ENCODE assay signal across 15 cellular contexts in the genomic region with DNA sequence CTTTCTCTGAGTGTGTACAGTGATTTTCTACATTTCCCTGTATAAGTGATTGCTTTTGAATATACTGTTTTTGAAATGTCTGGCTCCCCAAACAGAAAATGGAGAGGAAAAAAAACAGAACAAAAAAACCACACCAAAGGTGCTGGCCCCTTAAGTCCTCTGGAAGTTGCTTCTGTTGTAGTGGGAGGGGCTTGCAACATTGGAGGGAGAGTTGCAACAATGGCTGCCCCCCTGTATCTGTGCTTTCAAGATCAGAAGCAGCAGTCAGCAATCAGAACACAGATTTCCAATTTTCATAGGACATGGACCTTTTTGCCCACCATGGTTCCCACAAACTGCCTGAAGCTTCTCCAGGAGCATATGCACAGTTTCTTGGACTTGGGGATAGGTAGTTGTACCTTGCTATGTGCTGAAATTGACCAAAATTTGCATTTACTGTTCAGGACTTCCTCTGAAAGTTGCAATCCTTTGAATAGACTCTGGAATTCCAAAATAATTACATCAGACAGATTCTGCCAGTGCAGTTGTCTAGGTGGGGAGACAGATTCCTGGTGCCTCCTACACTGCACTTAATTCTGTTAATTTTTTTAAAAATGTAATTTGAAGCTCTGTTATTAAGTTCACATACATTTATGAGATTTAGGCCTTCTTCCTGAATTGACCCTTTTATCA. TPM values are rescaled to one million over a fixed set of nuclear protein-coding genes. Genes with fewer than 3 reads are reported as not detected.
DNase-seq lines count a peak whose midpoint lies in the region; ATAC-seq and TF ChIP-seq lines count a peak whose summit lies in the region.
"Had no signal": no experiment of that assay in that cellular context is flagged by ENCODE, and none has a peak within 500 bp of the region (broad histone marks: within the 10 kb centered on the region; RNA-seq: fewer than 3 reads in every experiment).

No MANE protein-coding gene starts in this region.

- peak; percentile 43 for ATAC-seq in GM21576 (IDR thresholded peaks at IDR 0.05; ENCODE audit: unreplicated experiment)
- peak; percentile 73 for ATAC-seq in foreskin keratinocyte
- no peak for ATAC-seq in HG03460 (IDR thresholded peaks at IDR 0.05; ENCODE audit: unreplicated experiment)
- ATAC-seq in naive thymus-derived CD4-positive, alpha-beta T cell: no peak

- no peak overlapping the region for H3K27ac Mint-ChIP-seq in naive thymus-derived CD4-positive, alpha-beta T cell
- H3K27ac Mint-ChIP-seq: naive B cell had no signal

- peaks cover 3 to 31% (median 10%) of the 10 kb centered on the region in 7 donors for H3K4me1 Mint-ChIP-seq in naive thymus-derived CD4-positive, alpha-beta T cell
- H3K4me1 Mint-ChIP-seq: naive B cell had no signal

- POLR2A ChIA-PET in A673 (lab: Charles Lee; ENCODE audit: low non-redundant PET): no interaction called here
- POLR2A ChIA-PET in naive thymus-derived CD4-positive, alpha-beta T cell (lab: Charles Lee): interaction anchor here (0.5 kb wide), 1 partner anchor 19 kb away, joined by 3 read pairs; no protein-coding TSS in a partner anchor

- H3K9me3 Mint-ChIP-seq in naive thymus-derived CD4-positive, alpha-beta T cell: peaks cover 0 to 14% (median 6%) of the 10 kb centered on the region in 11 donors

- peaks cover 6 to 30% (median 26%) of the 10 kb centered on the region in 5 donors for H3K36me3 Mint-ChIP-seq in naive thymus-derived CD4-positive, alpha-beta T cell

- no peak for TF ChIP-seq CTCF in A673 (conservative IDR thresholded peaks at IDR 0.05; ENCODE audit: low read depth, low read length)
- no peak for TF ChIP-seq CTCF in foreskin keratinocyte (conservative IDR thresholded peaks at IDR 0.05)

- DNase-seq in A673 (ENCODE audit: low spot score) (peak; percentile 49), SJCRH30 (peak; percentile 19 to 31), foreskin keratinocyte (peak in 1 of 2 donors; percentile 20), pons (ENCODE audit: low spot score) (no peak)
- DNase-seq in activated CD4-positive, alpha-beta T cell treated with anti-CD3 and anti-CD28 coated beads for 4 hours: no peak
- no peak for DNase-seq in naive thymus-derived CD4-positive, alpha-beta T cell
- DNase-seq: activated CD4-positive, alpha-beta T cell treated with anti-CD3 and anti-CD28 coated beads, Interleukin-2, amount 50 U/mL, for 4 hours; activated gamma-delta T cell; DMS79; kidney; naive B cell; NCI-H187 had no signal

- peaks cover under 1% of the 10 kb centered on the region for H3K36me3 ChIP-seq in A673 (ENCODE audit: insufficient read depth, low read length, poor library complexity, severe bottlenecking)
- H3K36me3 ChIP-seq in SJCRH30: peaks cover 25% of the 10 kb centered on the region
- H3K36me3 ChIP-seq in naive thymus-derived CD4-positive, alpha-beta T cell (ENCODE audit: control insufficient read depth in 2 of 3, insufficient read depth in 3 of 3, low read length in 3 of 3): no peaks in the 10 kb centered on the region

- H3K4me3 Mint-ChIP-seq in naive thymus-derived CD4-positive, alpha-beta T cell: no peak overlapping the region
- H3K4me3 Mint-ChIP-seq: naive B cell had no signal

- H3K27ac ChIP-seq in A673 (ENCODE audit: low read depth, low read length, poor library complexity, severe bottlenecking): no peak overlapping the region
- H3K27ac ChIP-seq in SJCRH30: peak overlapping the region; percentile 69
- no peak overlapping the region for H3K27ac ChIP-seq in foreskin keratinocyte
- no peak overlapping the region for H3K27ac ChIP-seq in naive thymus-derived CD4-positive, alpha-beta T cell (ENCODE audit: low read depth, low read length)
- H3K27ac ChIP-seq: coronary artery had no signal

- H3K9me3 ChIP-seq in A673 (ENCODE audit: low read depth, low read length, poor library complexity, severe bottlenecking): peaks cover 12% of the 10 kb centered on the region
- H3K9me3 ChIP-seq in SJCRH30 (replicated peaks): peaks cover 3% of the 10 kb centered on the region; the same call in 1 of the 2 replicates
- no peaks in the 10 kb centered on the region for H3K9me3 ChIP-seq in naive thymus-derived CD4-positive, alpha-beta T cell (ENCODE audit: control insufficient read depth in 2 of 3, low read length in 3 of 3)

- BruUV-seq in A673 (replicated peaks; lab: Mats Ljungman, UMichigan): no TSS peak

- H3K27me3 ChIP-seq in A673 (replicated peaks; ENCODE audit: insufficient read depth, low read depth, low read length, poor library complexity) (no peaks in the 10 kb centered on the region), SJCRH30 (no peaks in the 10 kb centered on the region), foreskin keratinocyte (no peaks in the 10 kb centered on the region)
- no peaks in the 10 kb centered on the region for H3K27me3 ChIP-seq in naive thymus-derived CD4-positive, alpha-beta T cell (ENCODE audit: control insufficient read depth in 2 of 2, insufficient read depth in 2 of 2, low read length in 2 of 2)

- no peak overlapping the region for H3K4me3 ChIP-seq in A673 (ENCODE audit: low read depth, low read length, poor library complexity, severe bottlenecking)
- H3K4me3 ChIP-seq in SJCRH30: 0 out of 2 replicates have a peak overlapping the region, but pooled peaks have one; percentile 8
- H3K4me3 ChIP-seq in naive thymus-derived CD4-positive, alpha-beta T cell (ENCODE audit: low read length): no peak overlapping the region
- H3K4me3 ChIP-seq: coronary artery had no signal

- intact Hi-C loops in A673 (cut with micrococcal nuclease; ENCODE audit: unreplicated experiment): no loop called here
- intact Hi-C loops in naive thymus-derived CD4-positive, alpha-beta T cell (cut with micrococcal nuclease): no loop called here

- no peaks in the 10 kb centered on the region for H3K27me3 Mint-ChIP-seq in naive thymus-derived CD4-positive, alpha-beta T cell
- H3K27me3 Mint-ChIP-seq: naive B cell had no signal

- peaks cover 14% of the 10 kb centered on the region for H3K4me1 ChIP-seq in A673 (ENCODE audit: insufficient read depth, low read length, poor library complexity, severe bottlenecking)
- H3K4me1 ChIP-seq in SJCRH30: peaks cover 15% of the 10 kb centered on the region
- H3K4me1 ChIP-seq in foreskin keratinocyte: peaks cover 16% of the 10 kb centered on the region
- H3K4me1 ChIP-seq in naive thymus-derived CD4-positive, alpha-beta T cell (ENCODE audit: control insufficient read depth in 2 of 2, insufficient read depth in 2 of 2, low read length in 2 of 2): no peaks in the 10 kb centered on the region

- CTCF ChIA-PET in A673 (lab: Charles Lee): no interaction called here
- CTCF ChIA-PET in naive thymus-derived CD4-positive, alpha-beta T cell (lab: Charles Lee): no interaction called here

RNA-seq across cellular contexts. Expression of a gene that starts 13.8 kb away (rescaled TPM):
- total RNA-seq in A673 (2021) (19.5 and 21.9 TPM in 2 replicates), foreskin keratinocyte (18.7 and 23.0 TPM in 2 replicates)
- 10.6 and 12.5 TPM in 2 replicates for total RNA-seq in SJCRH30 (2014; rRNA removed; shearing (Covaris generic))
- polyA plus RNA-seq in foreskin keratinocyte: 9.8 and 10.0 TPM in 2 replicates
- total RNA-seq in naive thymus-derived CD4-positive, alpha-beta T cell: 10 to 100 TPM in 1 of 5 experiments, 1 to 10 TPM in 4; 3.7 to 31.2 (median 4.9) TPM
- 1 to 10 TPM; 2.6 to 4.0 TPM for polyA plus RNA-seq in naive thymus-derived CD4-positive, alpha-beta T cell

RNA-seq across cellular contexts. Expression of a gene that starts 14.0 kb away (rescaled TPM):
- total RNA-seq in A673 (2021): 10.8 and 12.0 TPM in 2 replicates
- 31.3 and 32.2 TPM in 2 replicates for total RNA-seq in SJCRH30 (2014; rRNA removed; shearing (Covaris generic))
- total RNA-seq in foreskin keratinocyte: 12.5 and 14.1 TPM in 2 replicates
- 9.1 and 10.3 TPM in 2 replicates for polyA plus RNA-seq in foreskin keratinocyte
- 10 to 100 TPM in 1 of 5 experiments, under 1 TPM in 4; 0.19 to 10.4 (median 0.40) TPM for total RNA-seq in naive thymus-derived CD4-positive, alpha-beta T cell
- not detected for polyA plus RNA-seq in naive thymus-derived CD4-positive, alpha-beta T cell

RNA-seq across cellular contexts. Expression of a gene that starts 33.1 kb away (rescaled TPM):
- total RNA-seq in A673 (2021) (36.2 and 37.6 TPM in 2 replicates), foreskin keratinocyte (65.3 and 65.4 TPM in 2 replicates)
- 24.5 and 28.4 TPM in 2 replicates for total RNA-seq in SJCRH30 (2014; rRNA removed; shearing (Covaris generic))
- 39.5 and 41.4 TPM in 2 replicates for polyA plus RNA-seq in foreskin keratinocyte
- total RNA-seq in naive thymus-derived CD4-positive, alpha-beta T cell: 100 to 1,000 TPM in 3 of 5 experiments, 10 to 100 TPM in 2; 79.6 to 158 (median 123) TPM
- 10 to 100 TPM; 48.6 to 62.9 TPM for polyA plus RNA-seq in naive thymus-derived CD4-positive, alpha-beta T cell

RNA-seq across cellular contexts. Expression of a gene that starts 39.2 kb away (rescaled TPM):
- 29.8 and 44.1 TPM in 2 replicates for total RNA-seq in A673 (2021)
- total RNA-seq in SJCRH30 (2014; rRNA removed; shearing (Covaris generic)): 18.8 and 20.1 TPM in 2 replicates
- 21.6 and 23.0 TPM in 2 replicates for total RNA-seq in foreskin keratinocyte
- polyA plus RNA-seq in foreskin keratinocyte: 21.8 and 26.9 TPM in 2 replicates
- 10 to 100 TPM in 1 of 5 experiments, 1 to 10 TPM in 4; 3.7 to 30.8 (median 8.3) TPM for total RNA-seq in naive thymus-derived CD4-positive, alpha-beta T cell
- 10 to 100 TPM; 17.8 to 20.4 TPM for polyA plus RNA-seq in naive thymus-derived CD4-positive, alpha-beta T cell

Comparison
In these comparisons a context has a peak if more than half of its experiments do, and no peak if none do; other contexts are left out.
1. DNase-seq: peak in A673 (single experiment) and SJCRH30 (2 of 2); none in pons (single experiment), activated CD4-positive, alpha-beta T cell treated with anti-CD3 and anti-CD28 coated beads for 4 hours (0 of 2) and naive thymus-derived CD4-positive, alpha-beta T cell (0 of 9).
2. ATAC-seq: peak in GM21576 (single experiment) and foreskin keratinocyte (single experiment); none in HG03460 (single experiment) and naive thymus-derived CD4-positive, alpha-beta T cell (single experiment).